Comparison of ENCODE assay signal across 8 cellular contexts in the genomic region with DNA sequence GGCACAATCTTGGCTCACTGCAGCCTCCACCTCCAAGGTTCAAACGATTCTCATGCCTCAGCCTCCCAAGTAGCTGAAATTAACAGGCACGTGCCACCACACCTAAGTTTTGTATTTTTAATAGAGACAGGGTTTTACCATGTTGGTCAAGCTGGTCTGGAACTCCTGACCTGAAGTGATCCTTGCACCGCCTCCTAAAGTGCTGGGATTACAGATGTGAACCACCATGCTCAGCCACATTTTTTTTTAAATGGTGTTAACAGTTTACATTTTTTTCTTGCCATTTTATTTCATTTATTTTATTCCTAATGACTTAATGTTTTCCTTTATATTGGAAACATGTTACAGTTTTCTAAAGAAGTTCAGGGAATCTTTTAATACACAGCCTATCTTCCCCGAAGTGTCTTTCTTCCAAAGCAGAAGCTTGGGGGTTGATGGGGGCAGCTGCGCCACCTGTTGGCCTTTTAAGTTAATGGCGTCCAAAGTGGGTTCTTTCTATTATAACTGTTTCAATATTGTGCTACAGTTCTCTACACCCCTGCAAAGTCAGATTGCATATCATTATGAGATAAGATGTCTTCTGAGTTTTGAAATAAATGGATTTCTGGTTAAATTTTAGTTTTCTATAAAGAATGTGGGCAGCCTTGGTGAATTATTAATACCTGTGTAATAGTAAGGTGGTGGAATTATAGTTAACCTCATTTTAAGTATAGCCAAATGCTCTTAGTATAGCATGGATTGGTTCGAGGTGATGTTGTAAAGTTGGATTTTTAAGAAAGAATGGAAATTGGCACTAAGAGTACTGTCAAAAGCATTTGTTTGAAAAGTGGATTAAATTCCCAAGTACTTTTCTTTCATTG. TPM values are rescaled to one million over a fixed set of nuclear protein-coding genes. Genes with fewer than 3 reads are reported as not detected.
A peak's percentile ranks its signal among the peaks of the same experiment; 100 is the strongest.
DNase-seq lines count a peak whose midpoint lies in the region; ATAC-seq and TF ChIP-seq lines count a peak whose summit lies in the region.

No MANE protein-coding gene starts in this region.

- no peak overlapping the region for H3K4me2 ChIP-seq in Loucy (ENCODE audit: low read depth, low read length, poor library complexity, severe bottlenecking)

- H3K4me1 ChIP-seq in Loucy (ENCODE audit: insufficient read depth, low read length, poor library complexity, severe bottlenecking), result no peaks in the 10 kb centered on the region

- no peaks in the 10 kb centered on the region for H3K9me3 ChIP-seq in Loucy (ENCODE audit: insufficient read depth, low read depth, low read length)

- no peaks in the 10 kb centered on the region for H3F3A ChIP-seq in Loucy (ENCODE audit: low read depth)

- intact Hi-C loops in Right ventricle myocardium superior (cut with DNase I), result loop anchor here (2.0 to 5.0 kb wide), 2 partner anchors 105 to 123 kb away; no protein-coding TSS in a partner anchor

- H4K20me1 ChIP-seq in Loucy (ENCODE audit: insufficient read depth, low read length, poor library complexity, severe bottlenecking), result peaks cover 7% of the 10 kb centered on the region

- peaks cover 16% of the 10 kb centered on the region for H3K36me3 Mint-ChIP-seq in activated naive CD8-positive, alpha-beta T cell

- H3K27me3 ChIP-seq in Loucy (ENCODE audit: insufficient read depth, low read length, poor library complexity, severe bottlenecking), result no peaks in the 10 kb centered on the region

- no peaks in the 10 kb centered on the region for H3K27me3 Mint-ChIP-seq in activated naive CD8-positive, alpha-beta T cell

- peak overlapping the region; percentile 54 for H3K27ac Mint-ChIP-seq in activated naive CD8-positive, alpha-beta T cell

- peaks cover 8% of the 10 kb centered on the region for H3K4me1 Mint-ChIP-seq in activated naive CD8-positive, alpha-beta T cell (ENCODE audit: low read depth)

- no peaks in the 10 kb centered on the region for H3K79me2 ChIP-seq in Loucy (ENCODE audit: insufficient read depth, low read length)

- peaks cover 78% of the 10 kb centered on the region for H3K36me3 ChIP-seq in Loucy (ENCODE audit: insufficient read depth, low read length)

- no peak overlapping the region for H3K9ac ChIP-seq in Loucy (ENCODE audit: low read depth, low read length, poor library complexity, severe bottlenecking)

- TF ChIP-seq CTCF in Loucy (conservative IDR thresholded peaks at IDR 0.05; ENCODE audit: low read length), result peak; percentile 95

- no peak overlapping the region for H2AFZ ChIP-seq in Loucy (ENCODE audit: low read length)

- H3K9me3 Mint-ChIP-seq in activated naive CD8-positive, alpha-beta T cell (ENCODE audit: low read depth), result no peaks in the 10 kb centered on the region

- DNase-seq in ELF-1 (ENCODE audit: low read depth, low spot score), result peak; percentile 51
- peak; percentile 15 for DNase-seq in SKM-1 (lab: John Stamatoyannopoulos, UW; ENCODE audit: unreplicated experiment)
- DNase-seq in Right ventricle myocardium superior, result peak; percentile 66
- DNase-seq in retina, result peak; percentile 47

- H3K9me2 ChIP-seq in Loucy (replicated peaks; ENCODE audit: low read depth, low read length), result no peaks in the 10 kb centered on the region

- H3K4me3 Mint-ChIP-seq in activated naive CD8-positive, alpha-beta T cell, result no peak overlapping the region

- H3K4me3 ChIP-seq in Loucy (ENCODE audit: low read length, poor library complexity, severe bottlenecking), result no peak overlapping the region

- peak; percentile 85 for ATAC-seq in Right ventricle myocardium superior (ENCODE audit: poor library complexity)
- ATAC-seq in HG03439 (IDR thresholded peaks at IDR 0.05; ENCODE audit: unreplicated experiment), result no peak
- ATAC-seq in HG02571 (IDR thresholded peaks at IDR 0.05; ENCODE audit: unreplicated experiment), result no peak

RNA-seq across cellular contexts. Expression of a gene that starts 42.0 kb away (rescaled TPM):
- total RNA-seq in Right ventricle myocardium superior, result 45.0 TPM

Comparison
In these comparisons a context has a peak if more than half of its experiments do, and no peak if none do; other contexts are left out.
1. DNase-seq: peak in every context shown above with its lines; median percentile 66 in Right ventricle myocardium superior; 51 in ELF-1; 47 in retina; 15 in SKM-1.